8 cellular contexts compared by ENCODE assay signal in genomic region chr3:18443670-18444596, GRCh38.
DNase-seq lines count a peak whose midpoint lies in the region; FAIRE-seq and TF ChIP-seq lines count a peak whose summit lies in the region.

No MANE protein-coding gene starts in this region.

- H2AFZ ChIP-seq in ACC112 (ENCODE audit: low read length, unreplicated experiment) (peak overlapping the region; percentile 51), neuron (ENCODE audit: low read depth, low read length) (peak overlapping the region; percentile 30)

- H3K4me3 ChIP-seq in ACC112 (ENCODE audit: low read depth, low read length) (peak overlapping the region; percentile 63), HUES48 (ENCODE audit: low read depth, low read length) (peak overlapping the region; percentile 74), foreskin fibroblast (ENCODE audit: low read depth in 1 of 2, low read length in 2 of 2) (peak overlapping the region; percentile 50 to 54), neuron (ENCODE audit: low read length) (peak overlapping the region; percentile 51)

- DNase-seq in activated T-cell treated with anti-CD3 and anti-CD28 coated beads for 4 hours = peak; percentile 9
- peak in 1 of 2 donors; percentile 55 for DNase-seq in foreskin fibroblast
- DNase-seq in NCI-H1048 (lab: John Stamatoyannopoulos, UW) = no peak
- no peak for DNase-seq in GM19239 (ENCODE audit: insufficient read length, low spot score)
- DNase-seq in GOT3 (lab: John Stamatoyannopoulos, UW) = no peak

- no peak overlapping the region for H3K9ac ChIP-seq in HUES48 (ENCODE audit: low read depth, low read length)

- peaks cover 69% of the 10 kb centered on the region for H3K27me3 ChIP-seq in ACC112 (ENCODE audit: insufficient read depth, low read length)
- peaks cover 41% of the 10 kb centered on the region for H3K27me3 ChIP-seq in HUES48 (ENCODE audit: control insufficient read depth, insufficient read depth, low read length)
- H3K27me3 ChIP-seq in neuron (ENCODE audit: insufficient read depth, low read length) = peaks cover 64% of the 10 kb centered on the region

- H3K9me3 ChIP-seq in HUES48 (ENCODE audit: control insufficient read depth, insufficient read depth, low read length) (no peaks in the 10 kb centered on the region), neuron (ENCODE audit: low read length) (peaks cover 3% of the 10 kb centered on the region)

- H3K36me3 ChIP-seq in ACC112 (ENCODE audit: insufficient read depth, low read length) = no peaks in the 10 kb centered on the region
- no peaks in the 10 kb centered on the region for H3K36me3 ChIP-seq in HUES48 (ENCODE audit: control insufficient read depth, insufficient read depth, low read length)
- H3K36me3 ChIP-seq in neuron (ENCODE audit: insufficient read depth, low read length) = no peaks in the 10 kb centered on the region

- no peak for FAIRE-seq in GM19239 (lab: Jason Lieb, UNC)

- H3K79me2 ChIP-seq in ACC112 (ENCODE audit: control insufficient read depth, insufficient read depth, low read length, unreplicated experiment) = no peaks in the 10 kb centered on the region

- H3K27ac ChIP-seq in ACC112 (ENCODE audit: low read depth, low read length) (no peak overlapping the region), HUES48 (ENCODE audit: low read depth, low read length) (no peak overlapping the region)

- H3K4me1 ChIP-seq in ACC112 (ENCODE audit: control insufficient read depth, insufficient read depth, low read length, unreplicated experiment) (no peaks in the 10 kb centered on the region), HUES48 (ENCODE audit: control insufficient read depth, insufficient read depth, low read length) (peaks cover 15% of the 10 kb centered on the region), neuron (ENCODE audit: insufficient read depth, low read length) (peaks cover 14% of the 10 kb centered on the region)

- TF ChIP-seq CTCF in foreskin fibroblast (IDR thresholded peaks at IDR 0.05; ENCODE audit: low read depth, low read length) = no peak
